Comparison of ENCODE assay signal across 1 cellular context in the genomic region with DNA sequence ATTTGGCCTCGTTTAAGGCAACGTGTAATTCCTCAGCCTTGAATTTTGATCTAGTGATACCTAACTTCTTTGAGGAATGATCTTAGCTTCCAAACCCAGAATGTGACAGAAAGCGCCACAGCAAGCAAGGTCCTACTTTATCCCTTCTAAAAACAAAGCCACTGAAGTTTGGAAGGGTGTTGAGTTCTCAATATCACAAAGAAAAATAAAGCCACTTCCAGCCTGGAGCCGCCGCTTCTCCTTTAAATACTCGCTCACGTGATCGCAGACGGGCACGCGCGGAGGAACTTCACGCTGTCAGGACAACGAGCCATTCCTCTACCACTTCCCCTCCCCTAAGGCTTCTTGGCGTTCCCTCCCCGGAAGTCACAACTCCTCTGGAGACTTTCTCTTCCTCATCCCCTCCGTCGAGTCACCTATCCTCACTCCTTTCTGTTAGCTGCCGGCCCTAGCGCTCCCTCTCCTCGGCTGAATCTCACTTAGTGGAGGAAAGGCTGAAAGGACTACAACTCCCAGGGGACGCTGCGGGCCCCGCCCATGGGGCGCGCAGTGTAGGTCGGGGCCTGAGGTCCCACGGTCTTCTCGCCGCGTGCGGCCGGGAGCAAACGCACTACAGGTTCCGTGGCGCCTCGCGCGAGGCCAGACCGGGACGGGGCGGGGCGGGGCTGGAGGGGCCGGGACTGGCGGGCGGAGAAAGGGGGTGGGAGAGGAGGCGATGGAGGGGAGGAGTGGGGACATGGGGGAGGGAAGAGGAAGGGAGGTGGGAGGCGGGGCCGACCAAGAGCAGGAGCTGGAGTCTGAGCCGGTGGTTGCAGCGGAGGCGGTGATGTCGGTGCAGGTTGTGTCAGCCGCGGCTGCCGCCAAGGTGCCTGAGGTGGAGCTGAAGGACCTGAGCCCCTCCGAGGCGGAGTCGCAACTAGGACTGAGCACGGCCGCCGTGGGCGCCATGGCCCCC.
A peak's percentile ranks its signal among the peaks of the same experiment; 100 is the strongest.
TF ChIP-seq lines count a peak whose summit lies in the region.

A gene (plus strand): TSS at position 780 of the 955 bp plus-strand sequence.

TF ChIP-seq in HepG2, 621 proteins besides CTCF, POLR2A, EP300 and RAD21 (continued from another document and continues in another):
- TF ChIP-seq ZNF614 (CRISPR knock-in tag; IDR thresholded peaks at IDR 0.05; ENCODE audit: borderline replicate concordance) (peak; percentile 41; the same call in 1 of the 2 replicates), SAP130 (CRISPR knock-in tag; IDR thresholded peaks at IDR 0.05; ENCODE audit: low read depth) (peak; percentile 56; the same call in 1 of the 2 replicates), MXI1 (IDR thresholded peaks at IDR 0.05; ENCODE audit: borderline replicate concordance, low read depth, low read length) (peak; percentile 70; the same call in 1 of the 3 replicates), ZNF788 (CRISPR knock-in tag; IDR thresholded peaks at IDR 0.05; ENCODE audit: borderline replicate concordance) (peak; percentile 63; the same call in 1 of the 2 replicates), ZNF350 (CRISPR knock-in tag; IDR thresholded peaks at IDR 0.05; ENCODE audit: borderline replicate concordance, low read depth) (peak; percentile 82), DNMT3B (CRISPR knock-in tag; conservative IDR thresholded peaks at IDR 0.05) (0 out of 2 replicates have a peak, but pooled peaks have one; percentile 17), ZNF772 (CRISPR knock-in tag; IDR thresholded peaks at IDR 0.05) (no peak), SALL2 (CRISPR knock-in tag; IDR thresholded peaks at IDR 0.05) (peak; percentile 10; the same call in 1 of the 2 replicates), ZNF589 (CRISPR knock-in tag; conservative IDR thresholded peaks at IDR 0.05) (no peak), RARG (CRISPR knock-in tag; IDR thresholded peaks at IDR 0.05; ENCODE audit: low read depth) (no peak), PHF8 (CRISPR knock-in tag; IDR thresholded peaks at IDR 0.05) (peak; percentile 79), ZNF674 (CRISPR knock-in tag; IDR thresholded peaks at IDR 0.05; ENCODE audit: low read depth) (no peak), NFYB (CRISPR knock-in tag; IDR thresholded peaks at IDR 0.05) (peak; percentile 51; the same call in 1 of the 2 replicates), SOX6 (IDR thresholded peaks at IDR 0.05) (no peak), SOX6 (CRISPR knock-in tag; IDR thresholded peaks at IDR 0.05) (peak; percentile 62), HDAC2 (CRISPR knock-in tag; IDR thresholded peaks at IDR 0.05) (peak; percentile 48; the same call in 1 of the 2 replicates), CCDC6 (CRISPR knock-in tag; IDR thresholded peaks at IDR 0.05) (0 out of 2 replicates have a peak, but pooled peaks have one; percentile 20), SSRP1 (CRISPR knock-in tag; IDR thresholded peaks at IDR 0.05) (no peak), MAFG (CRISPR knock-in tag; IDR thresholded peaks at IDR 0.05) (no peak), NR2C2 (CRISPR knock-in tag; IDR thresholded peaks at IDR 0.05; ENCODE audit: borderline replicate concordance) (peak; percentile 90), ZNF552 (CRISPR knock-in tag; IDR thresholded peaks at IDR 0.05; ENCODE audit: borderline replicate concordance) (no peak), ZFP82 (CRISPR knock-in tag; IDR thresholded peaks at IDR 0.05; ENCODE audit: borderline replicate concordance) (no peak; the same call in 1 of the 2 replicates), MAFF (IDR thresholded peaks at IDR 0.05; ENCODE audit: low read depth, low read length) (no peak), HOXA7 (CRISPR knock-in tag; IDR thresholded peaks at IDR 0.05) (no peak), ZNF225 (CRISPR knock-in tag; IDR thresholded peaks at IDR 0.05) (peak; percentile 46; the same call in 1 of the 2 replicates), HNRNPLL (IDR thresholded peaks at IDR 0.05; ENCODE audit: low read depth, low read length, poor library complexity, severe bottlenecking) (peak; percentile 52), HOXA9 (CRISPR knock-in tag; IDR thresholded peaks at IDR 0.05; ENCODE audit: borderline replicate concordance) (no peak), AGO2 (optimal IDR thresholded peaks at IDR 0.05; ENCODE audit: low read depth, low read length) (no peak), TGIF2 (CRISPR knock-in tag; IDR thresholded peaks at IDR 0.05) (peak; percentile 22; the same call in 1 of the 2 replicates), SNAPC2 (CRISPR knock-in tag; IDR thresholded peaks at IDR 0.05) (no peak), NFYC (CRISPR knock-in tag; IDR thresholded peaks at IDR 0.05) (peak; percentile 21; the same call in 1 of the 2 replicates), ZSCAN20 (CRISPR knock-in tag; IDR thresholded peaks at IDR 0.05; ENCODE audit: borderline replicate concordance) (no peak), KMT2B (CRISPR knock-in tag; IDR thresholded peaks at IDR 0.05) (peak; percentile 79; the same call in 1 of the 2 replicates), ETV6 (CRISPR knock-in tag; conservative IDR thresholded peaks at IDR 0.05) (0 out of 2 replicates have a peak, but pooled peaks have one; percentile 34), ZNF326 (CRISPR knock-in tag; IDR thresholded peaks at IDR 0.05; ENCODE audit: borderline replicate concordance) (no peak), ASH2L (IDR thresholded peaks at IDR 0.05; ENCODE audit: insufficient read length, low read depth, low read length) (peak; percentile 70), KDM5A (IDR thresholded peaks at IDR 0.05; ENCODE audit: borderline replicate concordance, low read length) (peak; percentile 71; the same call in 1 of the 2 replicates), ZNF292 (CRISPR knock-in tag; IDR thresholded peaks at IDR 0.05; ENCODE audit: borderline replicate concordance, low read depth) (peak; percentile 39; the same call in 1 of the 2 replicates), RXRB (CRISPR knock-in tag; IDR thresholded peaks at IDR 0.05; ENCODE audit: borderline replicate concordance) (peak; percentile 43; the same call in 1 of the 2 replicates), POLR2G (IDR thresholded peaks at IDR 0.05; ENCODE audit: low read depth, low read length) (peak; percentile 62), KLF11 (CRISPR knock-in tag; IDR thresholded peaks at IDR 0.05) (0 out of 2 replicates have a peak, but pooled peaks have one; percentile 64), ZNF496 (CRISPR knock-in tag; IDR thresholded peaks at IDR 0.05; ENCODE audit: insufficient replicate concordance) (no peak), DNMT1 (CRISPR knock-in tag; IDR thresholded peaks at IDR 0.05) (peak; percentile 52; the same call in 1 of the 2 replicates), DR1 (CRISPR knock-in tag; IDR thresholded peaks at IDR 0.05) (no peak), ELF1 (CRISPR knock-in tag; IDR thresholded peaks at IDR 0.05) (peak; percentile 89), GABPB1 (CRISPR knock-in tag; IDR thresholded peaks at IDR 0.05) (peak; percentile 91), GABPA (IDR thresholded peaks at IDR 0.05; ENCODE audit: low read depth, low read length) (peak; percentile 52), GABPA (CRISPR knock-in tag; IDR thresholded peaks at IDR 0.05; ENCODE audit: low read depth) (peak; percentile 85), ATRX (CRISPR knock-in tag; IDR thresholded peaks at IDR 0.05; ENCODE audit: borderline replicate concordance) (no peak)
- TF ChIP-seq, protein P1, sequence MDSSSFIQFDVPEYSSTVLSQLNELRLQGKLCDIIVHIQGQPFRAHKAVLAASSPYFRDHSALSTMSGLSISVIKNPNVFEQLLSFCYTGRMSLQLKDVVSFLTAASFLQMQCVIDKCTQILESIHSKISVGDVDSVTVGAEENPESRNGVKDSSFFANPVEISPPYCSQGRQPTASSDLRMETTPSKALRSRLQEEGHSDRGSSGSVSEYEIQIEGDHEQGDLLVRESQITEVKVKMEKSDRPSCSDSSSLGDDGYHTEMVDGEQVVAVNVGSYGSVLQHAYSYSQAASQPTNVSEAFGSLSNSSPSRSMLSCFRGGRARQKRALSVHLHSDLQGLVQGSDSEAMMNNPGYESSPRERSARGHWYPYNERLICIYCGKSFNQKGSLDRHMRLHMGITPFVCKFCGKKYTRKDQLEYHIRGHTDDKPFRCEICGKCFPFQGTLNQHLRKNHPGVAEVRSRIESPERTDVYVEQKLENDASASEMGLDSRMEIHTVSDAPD (CRISPR knock-in tag; IDR thresholded peaks at IDR 0.05) = no peak
- TF ChIP-seq, protein P2, sequence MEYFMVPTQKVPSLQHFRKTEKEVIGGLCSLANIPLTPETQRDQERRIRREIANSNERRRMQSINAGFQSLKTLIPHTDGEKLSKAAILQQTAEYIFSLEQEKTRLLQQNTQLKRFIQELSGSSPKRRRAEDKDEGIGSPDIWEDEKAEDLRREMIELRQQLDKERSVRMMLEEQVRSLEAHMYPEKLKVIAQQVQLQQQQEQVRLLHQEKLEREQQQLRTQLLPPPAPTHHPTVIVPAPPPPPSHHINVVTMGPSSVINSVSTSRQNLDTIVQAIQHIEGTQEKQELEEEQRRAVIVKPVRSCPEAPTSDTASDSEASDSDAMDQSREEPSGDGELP (IDR thresholded peaks at IDR 0.05; ENCODE audit: borderline replicate concordance, low read depth) = peak; percentile 19; the same call in 1 of the 2 replicates
- TF ChIP-seq, protein P3, sequence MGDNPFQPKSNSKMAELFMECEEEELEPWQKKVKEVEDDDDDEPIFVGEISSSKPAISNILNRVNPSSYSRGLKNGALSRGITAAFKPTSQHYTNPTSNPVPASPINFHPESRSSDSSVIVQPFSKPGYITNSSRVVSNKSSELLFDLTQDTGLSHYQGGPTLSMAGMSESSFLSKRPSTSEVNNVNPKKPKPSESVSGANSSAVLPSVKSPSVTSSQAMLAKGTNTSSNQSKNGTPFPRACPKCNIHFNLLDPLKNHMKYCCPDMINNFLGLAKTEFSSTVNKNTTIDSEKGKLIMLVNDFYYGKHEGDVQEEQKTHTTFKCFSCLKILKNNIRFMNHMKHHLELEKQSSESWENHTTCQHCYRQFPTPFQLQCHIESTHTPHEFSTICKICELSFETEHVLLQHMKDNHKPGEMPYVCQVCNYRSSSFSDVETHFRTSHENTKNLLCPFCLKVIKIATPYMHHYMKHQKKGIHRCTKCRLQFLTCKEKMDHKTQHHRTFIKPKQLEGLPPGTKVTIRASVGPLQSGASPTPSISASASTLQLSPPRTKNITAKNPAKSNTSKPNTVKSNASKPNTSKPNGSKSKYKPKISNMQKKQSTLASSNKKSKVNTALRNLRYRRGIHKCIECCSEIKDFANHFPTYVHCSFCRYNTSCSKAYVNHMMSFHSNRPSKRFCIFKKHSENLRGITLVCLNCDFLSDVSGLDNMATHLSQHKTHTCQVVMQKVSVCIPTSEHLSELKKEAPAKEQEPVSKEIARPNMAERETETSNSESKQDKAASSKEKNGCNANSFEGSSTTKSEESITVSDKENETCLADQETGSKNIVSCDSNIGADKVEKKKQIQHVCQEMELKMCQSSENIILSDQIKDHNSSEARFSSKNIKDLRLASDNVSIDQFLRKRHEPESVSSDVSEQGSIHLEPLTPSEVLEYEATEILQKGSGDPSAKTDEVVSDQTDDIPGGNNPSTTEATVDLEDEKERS (CRISPR knock-in tag; IDR thresholded peaks at IDR 0.05) = 0 out of 2 replicates have a peak, but pooled peaks have one; percentile 21
- TF ChIP-seq, protein P4, sequence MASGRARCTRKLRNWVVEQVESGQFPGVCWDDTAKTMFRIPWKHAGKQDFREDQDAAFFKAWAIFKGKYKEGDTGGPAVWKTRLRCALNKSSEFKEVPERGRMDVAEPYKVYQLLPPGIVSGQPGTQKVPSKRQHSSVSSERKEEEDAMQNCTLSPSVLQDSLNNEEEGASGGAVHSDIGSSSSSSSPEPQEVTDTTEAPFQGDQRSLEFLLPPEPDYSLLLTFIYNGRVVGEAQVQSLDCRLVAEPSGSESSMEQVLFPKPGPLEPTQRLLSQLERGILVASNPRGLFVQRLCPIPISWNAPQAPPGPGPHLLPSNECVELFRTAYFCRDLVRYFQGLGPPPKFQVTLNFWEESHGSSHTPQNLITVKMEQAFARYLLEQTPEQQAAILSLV (CRISPR knock-in tag; IDR thresholded peaks at IDR 0.05; ENCODE audit: borderline replicate concordance) = 0 out of 2 replicates have a peak, but pooled peaks have one; percentile 65
- TF ChIP-seq, protein P5, sequence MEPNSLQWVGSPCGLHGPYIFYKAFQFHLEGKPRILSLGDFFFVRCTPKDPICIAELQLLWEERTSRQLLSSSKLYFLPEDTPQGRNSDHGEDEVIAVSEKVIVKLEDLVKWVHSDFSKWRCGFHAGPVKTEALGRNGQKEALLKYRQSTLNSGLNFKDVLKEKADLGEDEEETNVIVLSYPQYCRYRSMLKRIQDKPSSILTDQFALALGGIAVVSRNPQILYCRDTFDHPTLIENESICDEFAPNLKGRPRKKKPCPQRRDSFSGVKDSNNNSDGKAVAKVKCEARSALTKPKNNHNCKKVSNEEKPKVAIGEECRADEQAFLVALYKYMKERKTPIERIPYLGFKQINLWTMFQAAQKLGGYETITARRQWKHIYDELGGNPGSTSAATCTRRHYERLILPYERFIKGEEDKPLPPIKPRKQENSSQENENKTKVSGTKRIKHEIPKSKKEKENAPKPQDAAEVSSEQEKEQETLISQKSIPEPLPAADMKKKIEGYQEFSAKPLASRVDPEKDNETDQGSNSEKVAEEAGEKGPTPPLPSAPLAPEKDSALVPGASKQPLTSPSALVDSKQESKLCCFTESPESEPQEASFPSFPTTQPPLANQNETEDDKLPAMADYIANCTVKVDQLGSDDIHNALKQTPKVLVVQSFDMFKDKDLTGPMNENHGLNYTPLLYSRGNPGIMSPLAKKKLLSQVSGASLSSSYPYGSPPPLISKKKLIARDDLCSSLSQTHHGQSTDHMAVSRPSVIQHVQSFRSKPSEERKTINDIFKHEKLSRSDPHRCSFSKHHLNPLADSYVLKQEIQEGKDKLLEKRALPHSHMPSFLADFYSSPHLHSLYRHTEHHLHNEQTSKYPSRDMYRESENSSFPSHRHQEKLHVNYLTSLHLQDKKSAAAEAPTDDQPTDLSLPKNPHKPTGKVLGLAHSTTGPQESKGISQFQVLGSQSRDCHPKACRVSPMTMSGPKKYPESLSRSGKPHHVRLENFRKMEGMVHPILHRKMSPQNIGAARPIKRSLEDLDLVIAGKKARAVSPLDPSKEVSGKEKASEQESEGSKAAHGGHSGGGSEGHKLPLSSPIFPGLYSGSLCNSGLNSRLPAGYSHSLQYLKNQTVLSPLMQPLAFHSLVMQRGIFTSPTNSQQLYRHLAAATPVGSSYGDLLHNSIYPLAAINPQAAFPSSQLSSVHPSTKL (CRISPR knock-in tag; IDR thresholded peaks at IDR 0.05) = peak; percentile 7; the same call in 1 of the 2 replicates
- TF ChIP-seq, protein P6, sequence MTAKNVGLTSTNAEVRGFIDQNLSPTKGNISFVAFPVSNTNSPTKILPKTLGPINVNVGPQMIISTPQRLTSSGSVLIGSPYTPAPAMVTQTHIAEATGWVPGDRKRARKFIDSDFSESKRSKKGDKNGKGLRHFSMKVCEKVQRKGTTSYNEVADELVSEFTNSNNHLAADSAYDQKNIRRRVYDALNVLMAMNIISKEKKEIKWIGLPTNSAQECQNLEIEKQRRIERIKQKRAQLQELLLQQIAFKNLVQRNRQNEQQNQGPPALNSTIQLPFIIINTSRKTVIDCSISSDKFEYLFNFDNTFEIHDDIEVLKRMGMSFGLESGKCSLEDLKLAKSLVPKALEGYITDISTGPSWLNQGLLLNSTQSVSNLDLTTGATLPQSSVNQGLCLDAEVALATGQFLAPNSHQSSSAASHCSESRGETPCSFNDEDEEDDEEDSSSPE (CRISPR knock-in tag; IDR thresholded peaks at IDR 0.05) = peak; percentile 66
- TF ChIP-seq, protein P7, sequence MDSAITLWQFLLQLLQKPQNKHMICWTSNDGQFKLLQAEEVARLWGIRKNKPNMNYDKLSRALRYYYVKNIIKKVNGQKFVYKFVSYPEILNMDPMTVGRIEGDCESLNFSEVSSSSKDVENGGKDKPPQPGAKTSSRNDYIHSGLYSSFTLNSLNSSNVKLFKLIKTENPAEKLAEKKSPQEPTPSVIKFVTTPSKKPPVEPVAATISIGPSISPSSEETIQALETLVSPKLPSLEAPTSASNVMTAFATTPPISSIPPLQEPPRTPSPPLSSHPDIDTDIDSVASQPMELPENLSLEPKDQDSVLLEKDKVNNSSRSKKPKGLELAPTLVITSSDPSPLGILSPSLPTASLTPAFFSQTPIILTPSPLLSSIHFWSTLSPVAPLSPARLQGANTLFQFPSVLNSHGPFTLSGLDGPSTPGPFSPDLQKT (CRISPR knock-in tag; IDR thresholded peaks at IDR 0.05; ENCODE audit: borderline replicate concordance) = no peak
